ENCODE assay signal across 8 cellular contexts in genomic region chr1:68230901-68231626, GRCh38. TPM values are rescaled to one million over a fixed set of nuclear protein-coding genes. Genes with fewer than 3 reads are reported as not detected.
A peak's percentile ranks its signal among the peaks of the same experiment; 100 is the strongest.
DNase-seq lines count a peak whose midpoint lies in the region; ATAC-seq and TF ChIP-seq lines count a peak whose summit lies in the region.

No MANE protein-coding gene starts in this region.

- H3K27ac Mint-ChIP-seq in naive thymus-derived CD8-positive, alpha-beta T cell: no peak overlapping the region

- peaks cover 3 to 22% (median 21%) of the 10 kb centered on the region in 4 donors for H3K4me1 Mint-ChIP-seq in naive thymus-derived CD8-positive, alpha-beta T cell

- DNase-seq in BE2C (peak; percentile 8), MG63 (peak; percentile 30), epithelial cell of prostate (ENCODE audit: low read depth, low spot score) (no peak)
- no peak for DNase-seq in naive thymus-derived CD8-positive, alpha-beta T cell
- no peak for DNase-seq in effector CD8-positive, alpha-beta T cell (lab: John Stamatoyannopoulos, UW)

- no peak for TF ChIP-seq CTCF in BE2C (IDR thresholded peaks at IDR 0.05; ENCODE audit: low read depth, low read length)

- H3K27me3 ChIP-seq in BE2C (no peaks in the 10 kb centered on the region), MG63 (no peaks in the 10 kb centered on the region)

- peaks cover 30 to 70% (median 55%) of the 10 kb centered on the region in 5 donors for H3K27me3 Mint-ChIP-seq in naive thymus-derived CD8-positive, alpha-beta T cell

- peaks cover 0 to 4% (median 0%) of the 10 kb centered on the region in 9 donors for H3K9me3 Mint-ChIP-seq in naive thymus-derived CD8-positive, alpha-beta T cell

- H3K36me3 Mint-ChIP-seq in naive thymus-derived CD8-positive, alpha-beta T cell: peaks cover 0 to 6% (median 5%) of the 10 kb centered on the region in 3 donors

- no peak for ATAC-seq in naive thymus-derived CD8-positive, alpha-beta T cell
- ATAC-seq in GM19463 (IDR thresholded peaks at IDR 0.05; ENCODE audit: unreplicated experiment) (no peak), GM19397 (IDR thresholded peaks at IDR 0.05; ENCODE audit: unreplicated experiment) (no peak), HG03039 (IDR thresholded peaks at IDR 0.05; ENCODE audit: unreplicated experiment) (no peak)

- H3K9me3 ChIP-seq in BE2C (no peaks in the 10 kb centered on the region), MG63 (no peaks in the 10 kb centered on the region)

- H3K4me3 Mint-ChIP-seq in naive thymus-derived CD8-positive, alpha-beta T cell: peak overlapping the region in 9 of 10 donors; percentile 7 to 77 (median 57)

- peak overlapping the region; percentile 84 for H3K4me3 ChIP-seq in BE2C (ENCODE audit: low read depth, low read length)
- H3K4me3 ChIP-seq in MG63: peak overlapping the region; percentile 76

- peak overlapping the region; percentile 43 for H3K27ac ChIP-seq in epithelial cell of prostate

- POLR2A ChIA-PET in naive thymus-derived CD8-positive, alpha-beta T cell (lab: Charles Lee): no interaction called here

- no peaks in the 10 kb centered on the region for H3K4me1 ChIP-seq in BE2C

- H3K36me3 ChIP-seq in BE2C (no peaks in the 10 kb centered on the region), MG63 (no peaks in the 10 kb centered on the region)

RNA-seq across cellular contexts. Expression of gene WLS, which starts 1.3 kb away (rescaled TPM):
- 23.2 TPM for polyA plus RNA-seq in BE2C (2012; ENCODE audit: insufficient read depth, insufficient read length, low read depth)
- 25.4 and 32.4 TPM in 2 replicates for total RNA-seq in MG63 (2014; rRNA removed; shearing (Covaris generic); ENCODE audit: low replicate concordance)
- not detected for total RNA-seq in naive thymus-derived CD8-positive, alpha-beta T cell
- polyA plus RNA-seq in naive thymus-derived CD8-positive, alpha-beta T cell: not detected

Comparison
In these comparisons a context has a peak if more than half of its experiments do, and no peak if none do; other contexts are left out.
1. DNase-seq: peak in BE2C (single experiment) and MG63 (single experiment); none in epithelial cell of prostate (single experiment), naive thymus-derived CD8-positive, alpha-beta T cell (0 of 10) and effector CD8-positive, alpha-beta T cell (single experiment).
2. RNA of gene WLS, which starts 1.3 kb away (total RNA-seq): 25.4 to 32.4 TPM in MG63; not detected in naive thymus-derived CD8-positive, alpha-beta T cell; every median in the first group is over 10 times any median in the second.